ENCODE assay signal across 8 cellular contexts in the genomic region with DNA sequence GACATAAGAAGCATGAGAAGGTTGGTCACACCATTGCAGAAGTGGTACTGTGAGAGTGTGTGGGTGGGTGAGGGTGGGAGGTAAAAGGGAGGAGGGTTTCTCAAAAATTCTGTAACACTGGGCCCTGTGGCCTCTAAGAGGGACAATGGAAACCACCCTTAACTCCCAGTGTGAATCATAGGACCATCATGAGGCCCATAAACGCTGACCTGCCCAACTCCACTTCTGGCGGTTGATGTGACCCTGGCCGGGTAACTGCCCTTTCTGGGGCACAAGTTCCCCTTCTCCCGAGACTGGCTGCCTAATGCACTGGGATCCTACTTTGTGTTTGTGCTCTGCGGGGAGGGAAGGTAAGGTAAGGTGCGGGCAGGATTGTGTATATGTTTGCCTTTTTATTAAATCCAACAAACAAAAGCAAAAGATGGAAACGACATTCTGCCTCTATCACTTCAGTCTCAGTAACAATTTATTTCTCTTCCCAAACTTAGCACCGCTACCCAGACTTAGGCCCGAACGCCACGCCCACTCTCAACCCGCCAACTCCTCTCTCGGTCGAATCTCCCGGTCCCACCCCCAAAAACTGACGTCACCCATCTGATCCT. TPM values are rescaled to one million over a fixed set of nuclear protein-coding genes. Genes with fewer than 3 reads are reported as not detected.
DNase-seq lines count a peak whose midpoint lies in the region; ATAC-seq and TF ChIP-seq lines count a peak whose summit lies in the region.

No MANE protein-coding gene starts in this region.

- ATAC-seq in GM19023 (IDR thresholded peaks at IDR 0.05; ENCODE audit: unreplicated experiment) (peak; percentile 67), HG03159 (IDR thresholded peaks at IDR 0.05; ENCODE audit: unreplicated experiment) (peak; percentile 68)

- no peak for TF ChIP-seq CTCF in lower leg skin (IDR thresholded peaks at IDR 0.05)

- intact Hi-C loops in lower leg skin (cut with DNase I; ENCODE audit: low total_unique reads): no loop called here

- 3 to 4% methylated on average over 16 of the region's 16 CpGs for WGBS in lower leg skin, 2 donors

- H3K4me3 ChIP-seq in lower leg skin (ENCODE audit: low read depth, poor library complexity, severe bottlenecking): peak overlapping the region; percentile 59

- DNase-seq in AG08395 (ENCODE audit: low spot score) (peak; percentile 94), NCI-H226 (peak; percentile 92), dermis blood vessel endothelial cell (peak; percentile 90), lower leg skin (ENCODE audit: low spot score in 2 of 2) (peak; percentile 86 to 96)
- peak in 3 of 4 experiments; percentile 40 to 80 (median 79) for DNase-seq in activated CD4-positive, CD25-positive, alpha-beta regulatory T cell (lab: John Stamatoyannopoulos, UW)
- DNase-seq in stimulated activated CD4-positive, alpha-beta T cell treated with anti-CD3 and anti-CD28 coated beads, Interleukin-4, amount 100 ng/mL, for 4 hours: peak; percentile 87 to 92

- no peak for TF ChIP-seq POLR2A in lower leg skin (IDR thresholded peaks at IDR 0.05)

RNA-seq across cellular contexts. Expression of a gene that starts 0.5 kb away (rescaled TPM):
- total RNA-seq in dermis blood vessel endothelial cell: 3.6 and 3.7 TPM in 2 replicates
- total RNA-seq in lower leg skin: 10 to 100 TPM in 3 of 4 donors, 1 to 10 TPM in 1; 5.9 to 13.5 (median 11.0) TPM

RNA-seq across cellular contexts. Expression of a gene that starts 1.0 kb away (rescaled TPM):
- 3.3 and 4.3 TPM in 2 replicates for total RNA-seq in dermis blood vessel endothelial cell
- 10 to 100 TPM in 2 of 4 donors, 1 to 10 TPM in 2; 6.3 to 13.2 (median 9.9) TPM for total RNA-seq in lower leg skin

RNA-seq across cellular contexts. Expression of a gene that starts 4.5 kb away (rescaled TPM):
- total RNA-seq in dermis blood vessel endothelial cell: 0.17 and 0.47 TPM in 2 replicates
- 1 to 10 TPM in 3 of 4 donors, under 1 TPM in 1; 0.72 to 6.4 (median 1.7) TPM for total RNA-seq in lower leg skin

RNA-seq across cellular contexts. Expression of a gene that starts 11.2 kb away (rescaled TPM):
- total RNA-seq in dermis blood vessel endothelial cell (23.0 and 27.5 TPM in 2 replicates), lower leg skin (10 to 100 TPM; 29.6 to 41.6 (median 34.5) TPM)

RNA-seq across cellular contexts. Expression of a gene that starts 16.5 kb away (rescaled TPM):
- total RNA-seq in dermis blood vessel endothelial cell (3.4 and 4.1 TPM in 2 replicates), lower leg skin (10 to 100 TPM; 10.6 to 16.6 (median 12.8) TPM)

Comparison
In these comparisons a context has a peak if more than half of its experiments do, and no peak if none do; other contexts are left out.
1. Peak in every context shown above with its lines: DNase-seq, ATAC-seq and H3K4me3 ChIP-seq.